Comparison of ENCODE assay signal across 13 cellular contexts in the genomic region with DNA sequence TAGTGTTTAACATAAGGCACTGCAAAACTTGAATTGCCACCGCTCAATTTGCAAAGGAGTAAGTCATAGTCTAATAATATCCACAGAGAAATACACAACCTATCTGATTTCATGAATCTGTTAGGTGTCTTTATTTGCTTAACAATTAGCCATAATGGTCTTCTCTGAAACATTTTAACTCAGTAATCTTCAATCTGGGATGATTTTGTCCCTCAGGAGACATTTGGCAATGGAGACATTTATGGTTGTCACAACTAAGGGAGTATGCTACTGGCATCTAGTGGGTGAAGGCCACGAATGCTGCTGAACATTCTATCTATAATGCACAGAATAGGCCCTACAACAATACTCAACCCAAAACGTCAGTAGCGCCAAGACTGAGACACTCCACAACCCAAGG. TPM values are rescaled to one million over a fixed set of nuclear protein-coding genes. Genes with fewer than 3 reads are reported as not detected.
DNase-seq lines count a peak whose midpoint lies in the region; ATAC-seq and TF ChIP-seq lines count a peak whose summit lies in the region.
"Had no signal": no experiment of that assay in that cellular context is flagged by ENCODE, and none has a peak within 500 bp of the region (broad histone marks: within the 10 kb centered on the region; RNA-seq: fewer than 3 reads in every experiment).

No MANE protein-coding gene starts in this region.

- peaks cover 11% of the 10 kb centered on the region for H3K36me3 Mint-ChIP-seq in neural crest cell (ENCODE audit: low read depth)
- peaks cover 16% of the 10 kb centered on the region for H3K36me3 Mint-ChIP-seq in activated naive CD8-positive, alpha-beta T cell treated with anti-CD3 and anti-CD28 coated beads, Interleukin-2, amount 50 U/mL, for 24 hours (ENCODE audit: low read depth)

- H3K4me3 Mint-ChIP-seq in neural crest cell, result peak overlapping the region; percentile 62
- no peak overlapping the region for H3K4me3 Mint-ChIP-seq in activated naive CD8-positive, alpha-beta T cell treated with anti-CD3 and anti-CD28 coated beads, Interleukin-2, amount 50 U/mL, for 24 hours

- no peaks in the 10 kb centered on the region for H3K9me3 Mint-ChIP-seq in neural crest cell
- no peaks in the 10 kb centered on the region for H3K9me3 Mint-ChIP-seq in activated naive CD8-positive, alpha-beta T cell treated with anti-CD3 and anti-CD28 coated beads, Interleukin-2, amount 50 U/mL, for 24 hours
- H3K9me3 Mint-ChIP-seq: IgD-negative memory B cell had no signal

- DNase-seq in NCI-H1092 treated with DMSO at 0.1 percent for 48 hours (lab: John Stamatoyannopoulos, UW) (peak; percentile 2), NCI-H1092 (lab: John Stamatoyannopoulos, UW) (no peak), NCI-H1105 (lab: John Stamatoyannopoulos, UW) (peak; percentile 1), cardiac fibroblast (ENCODE audit: low read depth in 2 of 2) (peak; percentile 18 to 19), neural crest cell (ENCODE audit: low read depth, low spot score) (no peak)
- no peak for DNase-seq in activated CD4-positive, CD25-positive, alpha-beta regulatory T cell treated with anti-CD3 and anti-CD28 coated beads, Interleukin-2, amount 50 U/mL, for 72 hours
- no peak for DNase-seq in activated naive CD8-positive, alpha-beta T cell treated with anti-CD3 and anti-CD28 coated beads, Interleukin-2, amount 50 U/mL, for 24 hours
- DNase-seq: ACHN; lower lobe of right lung; SIG-M5; stimulated activated CD4-positive, alpha-beta T cell treated with anti-CD3 and anti-CD28 coated beads, Interleukin-15, amount 100 ng/mL, for 24 hours had no signal

- no peak overlapping the region for H3K27ac Mint-ChIP-seq in neural crest cell (ENCODE audit: unreplicated experiment)
- no peak overlapping the region for H3K27ac Mint-ChIP-seq in activated naive CD8-positive, alpha-beta T cell treated with anti-CD3 and anti-CD28 coated beads, Interleukin-2, amount 50 U/mL, for 24 hours

- TF ChIP-seq CTCF in cardiac fibroblast (IDR thresholded peaks at IDR 0.05; ENCODE audit: low read depth, low read length) (peak; percentile 9), neural crest cell (conservative IDR thresholded peaks at IDR 0.05) (no peak)

- ATAC-seq in GM18520 (IDR thresholded peaks at IDR 0.05; ENCODE audit: unreplicated experiment), result no peak
- ATAC-seq in activated naive CD8-positive, alpha-beta T cell treated with anti-CD3 and anti-CD28 coated beads, Interleukin-2, amount 50 U/mL, for 24 hours, result no peak
- ATAC-seq: lower lobe of right lung had no signal

- H3K4me1 Mint-ChIP-seq in neural crest cell, result peaks cover 36% of the 10 kb centered on the region
- peaks cover 57% of the 10 kb centered on the region for H3K4me1 Mint-ChIP-seq in activated naive CD8-positive, alpha-beta T cell treated with anti-CD3 and anti-CD28 coated beads, Interleukin-2, amount 50 U/mL, for 24 hours

- no peak overlapping the region for H3K4me3 ChIP-seq in cardiac fibroblast (replicated peaks in 1 of 2; ENCODE audit: low read depth in 2 of 2, low read length in 2 of 2)
- H3K4me3 ChIP-seq: lower lobe of right lung had no signal

- no peaks in the 10 kb centered on the region for H3K27me3 Mint-ChIP-seq in neural crest cell (ENCODE audit: low read depth)
- H3K27me3 Mint-ChIP-seq in activated naive CD8-positive, alpha-beta T cell treated with anti-CD3 and anti-CD28 coated beads, Interleukin-2, amount 50 U/mL, for 24 hours, result peaks cover 2% of the 10 kb centered on the region
- H3K27me3 Mint-ChIP-seq: IgD-negative memory B cell had no signal

RNA-seq across cellular contexts. Expression of gene UBE2G1, which starts 4.3 kb away (rescaled TPM):
- 98.5 and 119 TPM in 2 replicates for total RNA-seq in neural crest cell

Comparison
In these comparisons a context has a peak if more than half of its experiments do, and no peak if none do; other contexts are left out.
1. DNase-seq: peak in NCI-H1092 treated with DMSO at 0.1 percent for 48 hours (single experiment), NCI-H1105 (single experiment) and cardiac fibroblast (2 of 2); none in NCI-H1092 (single experiment), neural crest cell (single experiment), activated CD4-positive, CD25-positive, alpha-beta regulatory T cell treated with anti-CD3 and anti-CD28 coated beads, Interleukin-2, amount 50 U/mL, for 72 hours (single experiment) and activated naive CD8-positive, alpha-beta T cell treated with anti-CD3 and anti-CD28 coated beads, Interleukin-2, amount 50 U/mL, for 24 hours (single experiment).